In genomic region chr2:81658227-81658626, GRCh38 we compare ENCODE assay signal across 18 cellular contexts.
A peak's percentile ranks its signal among the peaks of the same experiment; 100 is the strongest.
DNase-seq lines count a peak whose midpoint lies in the region; ATAC-seq lines count a peak whose summit lies in the region.
"Had no signal": no experiment of that assay in that cellular context is flagged by ENCODE, and none has a peak within 500 bp of the region (broad histone marks: within the 10 kb centered on the region; RNA-seq: fewer than 3 reads in every experiment).

No MANE protein-coding gene starts in this region.

- DNase-seq in Daoy (ENCODE audit: low read depth) (peak; percentile 55), HPDE6-E6E7 (ENCODE audit: extremely low spot score) (peak; percentile 37), T1000 (lab: John Stamatoyannopoulos, UW) (peak; percentile 57), kidney glomerular epithelial cell (lab: John Stamatoyannopoulos, UW) (peak; percentile 76), NCI-H2227 (lab: John Stamatoyannopoulos, UW; ENCODE audit: unreplicated experiment) (no peak), NCI-H1417 treated with DMSO at 0.1 percent for 48 hours (lab: John Stamatoyannopoulos, UW) (no peak)
- DNase-seq: activated B cell treated with CpG ODN at 0.5 μM for 24 hours; activated CD8-positive, alpha-beta memory T cell treated with anti-CD3 and anti-CD28 coated beads, Interleukin-2, amount 50 U/mL, for 48 hours; activated naive CD8-positive, alpha-beta T cell treated with anti-CD3 and anti-CD28 coated beads, Interleukin-2, amount 10 ng/mL, durations not matched to agents 7 days and 5 days; H7; heart right ventricle; KBM-7; kidney; NCI-H1436; NCI-H446 treated with DMSO at 0.1 percent for 48 hours; stomach; T-helper 1 cell had no signal

- ATAC-seq in HG02884 (IDR thresholded peaks at IDR 0.05; ENCODE audit: unreplicated experiment): no peak
- ATAC-seq: heart right ventricle had no signal

Comparison
In these comparisons a context has a peak if more than half of its experiments do, and no peak if none do; other contexts are left out.
1. DNase-seq: peak in Daoy (single experiment), HPDE6-E6E7 (single experiment), T1000 (single experiment) and kidney glomerular epithelial cell (single experiment); none in NCI-H2227 (single experiment) and NCI-H1417 treated with DMSO at 0.1 percent for 48 hours (single experiment).